ENCODE assay signal across 9 cellular contexts in the genomic region with DNA sequence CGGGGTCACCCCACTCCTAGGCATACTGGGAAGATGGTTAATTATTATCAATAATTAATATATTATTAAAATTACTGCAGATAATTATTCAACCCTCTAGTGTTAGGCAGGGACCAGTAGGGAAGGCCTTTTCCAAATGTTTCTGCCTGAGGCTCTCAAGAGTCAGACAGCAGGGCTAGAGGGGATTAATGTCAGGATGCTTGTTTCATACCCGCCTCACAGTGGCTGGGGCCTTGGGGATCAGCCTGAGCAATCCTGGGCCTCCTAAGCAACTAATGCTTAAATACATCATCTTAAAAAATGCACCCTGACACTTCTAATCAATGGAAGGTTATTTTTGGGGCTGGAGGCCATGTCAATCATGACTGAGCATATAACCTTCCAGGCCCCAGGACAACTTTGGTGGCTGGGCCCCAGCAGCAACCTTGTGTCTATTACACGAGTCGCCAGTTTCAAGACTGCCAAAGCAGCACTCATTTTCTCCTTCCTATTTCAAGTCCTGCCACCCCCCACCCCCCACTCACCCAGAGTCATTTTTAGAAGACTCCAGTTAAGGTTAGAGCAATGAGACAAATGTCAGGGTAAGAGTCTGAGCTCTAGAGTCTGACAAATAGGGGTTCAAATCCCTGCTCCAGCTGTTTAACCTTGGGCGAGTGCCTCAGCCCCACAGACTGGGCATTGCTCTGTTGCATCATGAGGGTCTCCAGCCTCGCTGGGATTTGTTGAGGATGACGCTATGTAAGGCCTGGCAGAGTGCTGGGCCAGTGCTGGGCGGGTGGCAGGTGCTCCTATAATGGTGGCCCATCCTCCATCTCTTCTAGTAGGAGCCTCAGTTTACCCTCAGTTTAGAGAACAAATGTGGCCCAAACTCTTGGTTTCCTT. TPM values are rescaled to one million over a fixed set of nuclear protein-coding genes. Genes with fewer than 3 reads are reported as not detected.
A peak's percentile ranks its signal among the peaks of the same experiment; 100 is the strongest.
DNase-seq lines count a peak whose midpoint lies in the region; ATAC-seq, FAIRE-seq and TF ChIP-seq lines count a peak whose summit lies in the region.
"Had no signal": no experiment of that assay in that cellular context is flagged by ENCODE, and none has a peak within 500 bp of the region (broad histone marks: within the 10 kb centered on the region; RNA-seq: fewer than 3 reads in every experiment).

No MANE protein-coding gene starts in this region.

- intact Hi-C loops in left ventricle myocardium inferior (cut with micrococcal nuclease), result no loop called here
- intact Hi-C loops in gastrocnemius medialis (cut with DNase I; ENCODE audit: low total_unique reads), result loop anchor here (10.0 kb wide), 2 partner anchors 793 to 1643 kb away; a partner anchor contains a TSS

- no peaks in the 10 kb centered on the region for H3K27me3 ChIP-seq in RWPE2 (ENCODE audit: insufficient read depth, poor library complexity, severe bottlenecking)
- no peaks in the 10 kb centered on the region for H3K27me3 ChIP-seq in left ventricle myocardium inferior (ENCODE audit: low read depth)
- no peaks in the 10 kb centered on the region for H3K27me3 ChIP-seq in gastrocnemius medialis
- peaks cover 12% of the 10 kb centered on the region for H3K27me3 ChIP-seq in BE2C

- TF ChIP-seq POLR2A in gastrocnemius medialis (IDR thresholded peaks at IDR 0.05) (no peak), GM12891 (IDR thresholded peaks at IDR 0.05; ENCODE audit: low read depth, low read length) (no peak)

- TF ChIP-seq CTCF in D721Med (IDR thresholded peaks at IDR 0.05; ENCODE audit: insufficient read depth, missing control alignments) (no peak), RWPE2 (IDR thresholded peaks at IDR 0.05; ENCODE audit: poor library complexity, severe bottlenecking) (no peak), left ventricle myocardium inferior (IDR thresholded peaks at IDR 0.05; ENCODE audit: borderline replicate concordance) (no peak), gastrocnemius medialis (IDR thresholded peaks at IDR 0.05 in 4 of 5, conservative IDR thresholded peaks at IDR 0.05 in 1 of 5) (no peak), BE2C (IDR thresholded peaks at IDR 0.05; ENCODE audit: low read depth, low read length) (no peak)

- in situ Hi-C loops in gastrocnemius medialis (cut with MboI; ENCODE audit: low sequenced_read_pairs in 4 of 4), result no loop called here

- DNase-seq in D721Med (ENCODE audit: insufficient read length, low spot score), result peak; percentile 91
- DNase-seq in RWPE2 (ENCODE audit: low spot score), result peak; percentile 16
- no peak for DNase-seq in left ventricle myocardium inferior
- peak in 1 of 2 donors; percentile 69 for DNase-seq in gastrocnemius medialis
- no peak for DNase-seq in NCI-H146 treated with DMSO at 0.1 percent for 48 hours (lab: John Stamatoyannopoulos, UW; ENCODE audit: unreplicated experiment)
- DNase-seq in BE2C, result no peak
- DNase-seq in GOT3 (lab: John Stamatoyannopoulos, UW), result no peak
- no peak for DNase-seq in GM12891 (ENCODE audit: insufficient read length, low spot score)
- DNase-seq: activated CD4-positive, CD25-positive, alpha-beta regulatory T cell had no signal

- H3K9me3 ChIP-seq in RWPE2 (ENCODE audit: severe bottlenecking) (no peaks in the 10 kb centered on the region), left ventricle myocardium inferior (replicated peaks) (no peaks in the 10 kb centered on the region), gastrocnemius medialis (no peaks in the 10 kb centered on the region), BE2C (no peaks in the 10 kb centered on the region)

- FAIRE-seq in D721Med (lab: Jason Lieb, UNC), result peak; percentile 80
- no peak for FAIRE-seq in GM12891 (lab: Jason Lieb, UNC)

- ATAC-seq in RWPE2 (ENCODE audit: low read depth), result no peak
- peak in 1 of 2 donors; percentile 22 for ATAC-seq in gastrocnemius medialis

- H3K36me3 ChIP-seq in RWPE2 (ENCODE audit: low read depth), result peaks cover 95% of the 10 kb centered on the region
- peaks cover 81% of the 10 kb centered on the region for H3K36me3 ChIP-seq in left ventricle myocardium inferior
- H3K36me3 ChIP-seq in gastrocnemius medialis, result peaks cover 0 to 18% of the 10 kb centered on the region in 2 donors
- no peaks in the 10 kb centered on the region for H3K36me3 ChIP-seq in BE2C

- H3K4me1 ChIP-seq in RWPE2 (ENCODE audit: insufficient read depth, poor library complexity, severe bottlenecking) (peaks cover 72% of the 10 kb centered on the region), left ventricle myocardium inferior (peaks cover 99% of the 10 kb centered on the region), gastrocnemius medialis (peaks cover 89 to 99% of the 10 kb centered on the region in 2 donors), BE2C (no peaks in the 10 kb centered on the region)

- H3K4me3 ChIP-seq in RWPE2 (ENCODE audit: severe bottlenecking), result no peak overlapping the region
- H3K4me3 ChIP-seq in left ventricle myocardium inferior, result peak overlapping the region; percentile 71
- no peak overlapping the region for H3K4me3 ChIP-seq in gastrocnemius medialis
- H3K4me3 ChIP-seq in BE2C (ENCODE audit: low read depth, low read length), result no peak overlapping the region

- H3K27ac ChIP-seq in RWPE2 (ENCODE audit: poor library complexity, severe bottlenecking) (peak overlapping the region; percentile 96), left ventricle myocardium inferior (replicated peaks) (peak overlapping the region; percentile 100), gastrocnemius medialis (peak overlapping the region; percentile 21 to 99 (median 97))

TF ChIP-seq in GM12891, 5 proteins besides CTCF, POLR2A, EP300 and RAD21:
- TF ChIP-seq POU2F2 (IDR thresholded peaks at IDR 0.05; ENCODE audit: low read depth, low read length) (no peak), PAX5 (IDR thresholded peaks at IDR 0.05; ENCODE audit: insufficient read depth, low read length, severe bottlenecking) (no peak), SPI1 (IDR thresholded peaks at IDR 0.05; ENCODE audit: low read depth, low read length) (no peak), TAF1 (IDR thresholded peaks at IDR 0.05; ENCODE audit: low read depth, low read length) (no peak), POLR2AphosphoS5 (IDR thresholded peaks at IDR 0.05; ENCODE audit: low read depth, low read length) (no peak)

RNA-seq across cellular contexts. Expression of a gene that starts 6.1 kb away (rescaled TPM):
- total RNA-seq in left ventricle myocardium inferior, result 44.4 TPM
- total RNA-seq in gastrocnemius medialis, result 10 to 100 TPM; 17.9 to 29.9 (median 20.6) TPM
- polyA plus RNA-seq in BE2C (2012; ENCODE audit: insufficient read depth, insufficient read length, low read depth), result 0.09 TPM
- 0.01 TPM for polyA plus RNA-seq in GM12891 (2012; ENCODE audit: low read depth, missing spikeins)

Comparison
In these comparisons a context has a peak if more than half of its experiments do, and no peak if none do; other contexts are left out.
1. DNase-seq: peak in D721Med (single experiment) and RWPE2 (single experiment); none in left ventricle myocardium inferior (single experiment), NCI-H146 treated with DMSO at 0.1 percent for 48 hours (single experiment), BE2C (single experiment), GOT3 (single experiment) and GM12891 (single experiment).
2. Peak in every context shown above with its lines, with median percentiles within 50 percentile points of each other: H3K27ac ChIP-seq.